In the genomic region with DNA sequence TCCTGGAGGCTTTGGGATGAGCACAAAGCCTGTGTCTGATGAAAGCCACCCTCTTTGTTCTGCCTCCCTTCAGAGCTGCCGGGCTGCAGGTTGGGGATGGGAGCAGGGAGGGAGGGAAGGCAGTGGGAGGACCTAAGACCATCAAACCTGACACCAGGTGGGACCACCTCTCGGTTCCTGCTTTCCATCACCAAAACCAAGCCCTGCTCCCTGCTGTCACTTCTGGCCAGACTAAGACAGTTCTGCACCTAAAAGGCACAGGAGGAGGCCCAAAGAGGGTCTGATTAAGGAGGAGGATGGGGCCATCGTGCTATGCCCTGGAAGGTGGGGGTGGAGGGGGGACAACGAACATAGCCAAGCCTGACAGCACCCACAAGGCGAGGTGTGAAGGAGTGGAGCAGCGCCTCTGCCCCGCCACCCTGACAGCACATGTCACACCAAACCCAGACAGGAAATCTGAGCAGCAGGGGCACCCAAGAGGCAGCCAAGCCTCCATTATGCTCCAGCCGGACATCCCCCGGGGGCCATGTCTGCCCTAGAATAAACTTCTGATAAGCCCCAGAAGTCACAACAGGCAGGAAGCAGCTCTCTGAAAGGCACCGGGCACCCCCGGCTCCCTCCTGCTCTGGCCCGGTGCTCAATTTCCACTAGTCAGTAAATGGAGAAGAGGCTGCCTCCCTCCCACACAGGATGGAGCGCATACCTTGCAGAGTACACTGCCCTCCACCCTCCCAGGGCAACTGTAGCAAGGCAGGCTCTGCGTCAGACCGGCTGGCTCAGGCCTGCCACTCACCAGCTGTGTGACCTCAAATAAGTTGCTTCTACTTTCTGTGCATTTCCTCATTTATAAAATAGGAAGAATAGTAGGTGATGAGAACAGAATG, we compare ENCODE assay signal across 7 cellular contexts. TPM values are rescaled to one million over a fixed set of nuclear protein-coding genes. Genes with fewer than 3 reads are reported as not detected.
DNase-seq lines count a peak whose midpoint lies in the region; ATAC-seq and TF ChIP-seq lines count a peak whose summit lies in the region.

No MANE protein-coding gene starts in this region.

- H3K4me1 Mint-ChIP-seq in endodermal cell, result peaks cover 45% of the 10 kb centered on the region
- peaks cover 12 to 50% (median 26%) of the 10 kb centered on the region in 4 donors for H3K4me1 Mint-ChIP-seq in naive thymus-derived CD8-positive, alpha-beta T cell

- H3K4me3 ChIP-seq in endodermal cell (ENCODE audit: low read length), result no peak overlapping the region

- peaks cover 13% of the 10 kb centered on the region for H3K4me1 ChIP-seq in endodermal cell (ENCODE audit: control insufficient read depth, insufficient read depth, low read length)

- H3K27me3 Mint-ChIP-seq in endodermal cell (ENCODE audit: insufficient read depth), result no peaks in the 10 kb centered on the region
- peaks cover 0 to 17% (median 4%) of the 10 kb centered on the region in 5 donors for H3K27me3 Mint-ChIP-seq in naive thymus-derived CD8-positive, alpha-beta T cell

- peak; percentile 30 for TF ChIP-seq CTCF in endodermal cell (conservative IDR thresholded peaks at IDR 0.05)

- DNase-seq in SKM-1 treated with dmso at 0.1 percent for 144 hours (lab: John Stamatoyannopoulos, UW; ENCODE audit: unreplicated experiment), result peak; percentile 77
- DNase-seq in endodermal cell, result peak; percentile 96
- peak in 6 of 10 donors; percentile 9 to 54 (median 18) for DNase-seq in naive thymus-derived CD8-positive, alpha-beta T cell
- no peak for DNase-seq in HuH-7.5 (ENCODE audit: low spot score)
- no peak for DNase-seq in NCI-H1092 (lab: John Stamatoyannopoulos, UW)

- no peaks in the 10 kb centered on the region for H3K9me3 ChIP-seq in endodermal cell (ENCODE audit: control insufficient read depth, low read length)

- 7 to 8% methylated on average over 7 to 15 of the region's 15 CpGs for WGBS in endodermal cell (ENCODE audit: insufficient coverage in 1 of 2, insufficient read length in 1 of 2), 2 experiments

- H3K9me3 Mint-ChIP-seq in endodermal cell, result no peaks in the 10 kb centered on the region
- no peaks in the 10 kb centered on the region for H3K9me3 Mint-ChIP-seq in naive thymus-derived CD8-positive, alpha-beta T cell

- POLR2A ChIA-PET in naive thymus-derived CD8-positive, alpha-beta T cell (lab: Charles Lee), result no interaction called here

- H3K27me3 ChIP-seq in endodermal cell (ENCODE audit: control insufficient read depth, insufficient read depth, low read length, poor library complexity, severe bottlenecking), result no peaks in the 10 kb centered on the region

- no peak overlapping the region for H3K9ac ChIP-seq in endodermal cell (ENCODE audit: extremely low read depth, low read length, poor library complexity, severe bottlenecking)

- peak overlapping the region; percentile 28 for H3K4me3 Mint-ChIP-seq in endodermal cell
- peak overlapping the region in 6 of 10 donors; percentile 28 to 71 (median 48) for H3K4me3 Mint-ChIP-seq in naive thymus-derived CD8-positive, alpha-beta T cell

- peaks cover 9% of the 10 kb centered on the region for H3K36me3 Mint-ChIP-seq in endodermal cell (ENCODE audit: low read depth)
- H3K36me3 Mint-ChIP-seq in naive thymus-derived CD8-positive, alpha-beta T cell, result no peaks in the 10 kb centered on the region

- peaks cover 15% of the 10 kb centered on the region for H3K36me3 ChIP-seq in endodermal cell (ENCODE audit: control insufficient read depth, insufficient read depth, low read length)

- H3K27ac ChIP-seq in endodermal cell (ENCODE audit: low read depth, low read length), result peak overlapping the region; percentile 85

- peak overlapping the region; percentile 93 for H3K27ac Mint-ChIP-seq in endodermal cell
- H3K27ac Mint-ChIP-seq in naive thymus-derived CD8-positive, alpha-beta T cell, result peak overlapping the region in 5 of 10 donors; percentile 46 to 95 (median 79)

- ATAC-seq in GM19025 (IDR thresholded peaks at IDR 0.05; ENCODE audit: low read depth, unreplicated experiment) (peak; percentile 56), HG02981 (IDR thresholded peaks at IDR 0.05; ENCODE audit: unreplicated experiment) (peak; percentile 41)
- ATAC-seq in naive thymus-derived CD8-positive, alpha-beta T cell, result peak; percentile 46 to 67

RNA-seq across cellular contexts. Expression of a gene that starts 48.9 kb away (rescaled TPM):
- total RNA-seq in endodermal cell, result 10 to 100 TPM; 79.4 to 83.4 TPM
- 55.8 TPM for polyA plus RNA-seq in endodermal cell (2013, experiment 1 of 2)
- polyA plus RNA-seq in endodermal cell (2013, experiment 2 of 2), result 53.5 TPM
- under 1 TPM; 0.30 to 0.55 TPM for total RNA-seq in naive thymus-derived CD8-positive, alpha-beta T cell
- polyA plus RNA-seq in naive thymus-derived CD8-positive, alpha-beta T cell, result under 1 TPM in 2 of 3 donors, not detected in 1; 0.04 to 0.54 TPM

Comparison
In these comparisons a context has a peak if more than half of its experiments do, and no peak if none do; other contexts are left out.
1. DNase-seq: peak in SKM-1 treated with dmso at 0.1 percent for 144 hours (single experiment), endodermal cell (single experiment) and naive thymus-derived CD8-positive, alpha-beta T cell (6 of 10); none in HuH-7.5 (single experiment) and NCI-H1092 (single experiment).
2. RNA of a gene that starts 48.9 kb away (total RNA-seq): 79.4 to 83.4 TPM in endodermal cell; 0.30 to 0.55 TPM in naive thymus-derived CD8-positive, alpha-beta T cell; every median in the first group is over 10 times any median in the second.
3. Peak in every context shown above with its lines, with median percentiles within 50 percentile points of each other: ATAC-seq.